1 cellular context compared by ENCODE assay signal in the genomic region with DNA sequence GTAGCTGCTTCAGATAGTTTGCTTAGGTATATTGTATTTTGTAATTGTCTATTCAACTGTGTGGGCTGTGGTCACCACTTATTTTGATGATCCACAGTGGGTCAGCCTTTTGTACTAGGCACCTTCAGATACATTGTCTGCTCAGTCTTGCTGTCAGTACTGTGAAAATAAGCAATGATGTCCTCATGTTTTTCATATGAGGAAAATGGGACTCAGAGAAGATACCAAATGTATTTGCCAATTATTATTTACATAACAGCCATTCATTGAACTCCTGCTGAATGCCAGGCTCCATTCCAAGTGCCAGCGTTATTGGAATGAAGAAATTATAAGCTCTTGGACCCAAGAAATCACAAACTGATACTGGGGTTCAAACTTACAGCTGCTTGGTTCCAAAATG.
A peak's percentile ranks its signal among the peaks of the same experiment; 100 is the strongest.
TF ChIP-seq lines count a peak whose summit lies in the region.

No MANE protein-coding gene starts in this region.

TF ChIP-seq in HepG2, 621 proteins besides CTCF, POLR2A, EP300 and RAD21:
- TF ChIP-seq CREB1 (IDR thresholded peaks at IDR 0.05): no peak
- TF ChIP-seq CREB1 (CRISPR knock-in tag; IDR thresholded peaks at IDR 0.05): 0 out of 2 replicates have a peak, but pooled peaks have one; percentile 20
- TF ChIP-seq, protein P1, sequence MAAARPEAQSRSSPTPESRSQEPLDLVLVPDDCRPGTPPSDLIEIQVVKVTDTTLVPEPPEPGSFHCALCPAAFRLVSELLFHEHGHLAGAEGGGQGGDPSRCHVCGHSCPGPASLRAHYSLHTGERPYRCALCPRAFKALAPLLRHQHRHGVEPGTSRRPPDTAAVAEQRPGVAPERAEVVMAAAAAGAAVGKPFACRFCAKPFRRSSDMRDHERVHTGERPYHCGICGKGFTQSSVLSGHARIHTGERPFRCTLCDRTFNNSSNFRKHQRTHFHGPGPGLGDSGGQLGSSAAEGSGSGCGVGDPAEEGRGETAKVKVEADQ (CRISPR knock-in tag; IDR thresholded peaks at IDR 0.05; ENCODE audit: borderline replicate concordance): no peak
